8 cellular contexts compared by ENCODE assay signal in the genomic region with DNA sequence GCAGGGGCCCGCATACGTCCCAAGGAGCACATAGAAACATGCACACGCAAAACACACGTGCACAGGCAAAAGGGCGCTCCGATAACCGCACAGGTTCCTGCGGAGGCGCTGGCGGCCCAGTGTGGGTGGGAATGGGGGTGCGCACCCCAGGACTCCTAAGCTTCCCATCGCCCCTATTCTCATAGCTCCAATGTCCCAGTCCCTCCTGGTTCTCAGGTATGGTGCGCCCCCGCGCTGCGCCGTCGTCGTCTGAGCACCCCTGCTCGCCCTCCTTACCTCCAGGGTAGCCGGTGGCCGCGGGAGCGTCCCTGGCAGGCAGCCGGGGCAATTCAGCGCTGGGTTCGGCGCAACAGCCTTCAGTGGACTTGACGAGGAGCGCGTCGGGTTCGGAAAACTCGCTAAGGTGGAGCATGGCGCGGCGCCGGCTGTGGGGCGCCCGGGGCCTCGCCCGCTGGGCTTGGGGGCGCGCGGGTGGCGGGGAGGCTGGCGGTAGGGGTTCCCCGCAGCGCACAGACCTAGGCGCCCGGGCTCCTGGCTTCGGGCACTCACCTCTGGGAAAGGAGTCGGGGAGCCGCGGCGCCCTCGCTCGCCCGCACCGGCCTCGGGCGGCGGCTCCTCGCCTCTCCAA. TPM values are rescaled to one million over a fixed set of nuclear protein-coding genes. Genes with fewer than 3 reads are reported as not detected.
DNase-seq lines count a peak whose midpoint lies in the region; ATAC-seq and TF ChIP-seq lines count a peak whose summit lies in the region.

No MANE protein-coding gene starts in this region.

- H3K4me3 ChIP-seq in Karpas-422 (ENCODE audit: low read length) (peak overlapping the region; percentile 67), breast epithelium (peak overlapping the region; percentile 29 to 72 (median 48))

- no peaks in the 10 kb centered on the region for H3K36me3 Mint-ChIP-seq in mesothelial cell of epicardium

- intact Hi-C loops in breast epithelium (cut with DNase I; ENCODE audit: low total_unique reads), result no loop called here

- H3K36me3 ChIP-seq in Karpas-422 (ENCODE audit: insufficient read depth, low read length) (no peaks in the 10 kb centered on the region), breast epithelium (no peaks in the 10 kb centered on the region)

- H3K9me3 ChIP-seq in Karpas-422 (ENCODE audit: low read length), result no peaks in the 10 kb centered on the region
- H3K9me3 ChIP-seq in breast epithelium, result no peaks in the 10 kb centered on the region

- peaks cover 97% of the 10 kb centered on the region for H3K27me3 Mint-ChIP-seq in mesothelial cell of epicardium (ENCODE audit: low read depth)

- H3K27ac Mint-ChIP-seq in mesothelial cell of epicardium, result no peak overlapping the region

- peak overlapping the region; percentile 46 for H3K4me3 Mint-ChIP-seq in mesothelial cell of epicardium

- TF ChIP-seq CTCF in breast epithelium (IDR thresholded peaks at IDR 0.05) (no peak), mesothelial cell of epicardium (IDR thresholded peaks at IDR 0.05; ENCODE audit: unreplicated experiment) (no peak)

- no peaks in the 10 kb centered on the region for H3K79me2 ChIP-seq in Karpas-422 (ENCODE audit: low read length)

- H3K9me2 ChIP-seq in Karpas-422 (replicated peaks; ENCODE audit: insufficient read depth, low read length), result no peaks in the 10 kb centered on the region

- peak overlapping the region; percentile 68 for H3K9ac ChIP-seq in Karpas-422 (ENCODE audit: low read length)

- H3K4me2 ChIP-seq in Karpas-422 (ENCODE audit: low read depth, low read length, poor library complexity, severe bottlenecking), result peak overlapping the region; percentile 78

- no peaks in the 10 kb centered on the region for H3K9me3 Mint-ChIP-seq in mesothelial cell of epicardium

- peaks cover 8% of the 10 kb centered on the region for H3K4me1 ChIP-seq in Karpas-422 (ENCODE audit: low read length)
- H3K4me1 ChIP-seq in breast epithelium, result peaks cover 0 to 11% of the 10 kb centered on the region in 2 donors

- no peak for TF ChIP-seq POLR2A in breast epithelium (IDR thresholded peaks at IDR 0.05)

- peaks cover 4% of the 10 kb centered on the region for H3K4me1 Mint-ChIP-seq in mesothelial cell of epicardium

- H2AFZ ChIP-seq in Karpas-422 (ENCODE audit: low read length), result no peak overlapping the region; the same call in 1 of the 2 replicates

- no peak for DNase-seq in Karpas-422
- DNase-seq in breast epithelium (ENCODE audit: low spot score in 2 of 2), result no peak
- DNase-seq in mesothelial cell of epicardium (ENCODE audit: low spot score in 2 of 2, unreplicated experiment in 2 of 2), result no peak
- no peak for DNase-seq in NCI-H345 (lab: John Stamatoyannopoulos, UW)
- DNase-seq in DMS114 treated with DMSO at 0.1 percent for 48 hours (lab: John Stamatoyannopoulos, UW; ENCODE audit: unreplicated experiment), result no peak
- DNase-seq in CD1c-positive myeloid dendritic cell (ENCODE audit: extremely low spot score), result no peak
- no peak for DNase-seq in NK-92 treated with Interleukin-12 subunit alpha and Interleukin-12 subunit beta, amount 100 ng/mL, for 24 hours (lab: John Stamatoyannopoulos, UW)

- peak; percentile 5 for ATAC-seq in GM18502 (IDR thresholded peaks at IDR 0.05; ENCODE audit: poor library complexity, unreplicated experiment)

- H3K27ac ChIP-seq in Karpas-422 (ENCODE audit: low read length) (no peak overlapping the region), breast epithelium (no peak overlapping the region)

- no peaks in the 10 kb centered on the region for H4K20me1 ChIP-seq in Karpas-422 (ENCODE audit: insufficient read depth, low read depth, low read length)

- H3K27me3 ChIP-seq in Karpas-422 (ENCODE audit: low read length) (no peaks in the 10 kb centered on the region; the same call in 1 of the 2 replicates), breast epithelium (peaks cover 12 to 76% of the 10 kb centered on the region in 2 donors)

RNA-seq across cellular contexts. Expression of a gene that starts 0.3 kb away (rescaled TPM):
- total RNA-seq in Karpas-422 (2014; rRNA removed; shearing (Covaris generic); ENCODE audit: low replicate concordance), result 0.14 and 0.75 TPM in 2 replicates
- total RNA-seq in breast epithelium (not detected), mesothelial cell of epicardium (0.34 to 0.49 TPM (median 0.36 TPM) in 3 replicates)

RNA-seq across cellular contexts. Expression of a gene that starts 8.7 kb away (rescaled TPM):
- 44.9 and 55.6 TPM in 2 replicates for total RNA-seq in Karpas-422 (2014; rRNA removed; shearing (Covaris generic); ENCODE audit: low replicate concordance)
- total RNA-seq in breast epithelium (1 to 10 TPM; 1.6 to 4.0 (median 3.9) TPM), mesothelial cell of epicardium (7.6 to 8.1 TPM (median 7.8 TPM) in 3 replicates)

RNA-seq across cellular contexts. Expression of a gene that starts 58.9 kb away (rescaled TPM):
- total RNA-seq in Karpas-422 (2014; rRNA removed; shearing (Covaris generic); ENCODE audit: low replicate concordance), result 482 and 608 TPM in 2 replicates
- total RNA-seq in breast epithelium (100 to 1,000 TPM; 180 to 223 (median 187) TPM), mesothelial cell of epicardium (217 to 220 TPM (median 218 TPM) in 3 replicates)

RNA-seq across cellular contexts. Expression of a gene that starts 60.0 kb away (rescaled TPM):
- 35.4 and 45.3 TPM in 2 replicates for total RNA-seq in Karpas-422 (2014; rRNA removed; shearing (Covaris generic); ENCODE audit: low replicate concordance)
- 10 to 100 TPM; 21.6 to 49.6 (median 25.6) TPM for total RNA-seq in breast epithelium
- total RNA-seq in mesothelial cell of epicardium, result 5.9 to 6.9 TPM (median 6.6 TPM) in 3 replicates
